Comparison of ENCODE assay signal across 18 cellular contexts in genomic region chr7:117505238-117505637, GRCh38. TPM values are rescaled to one million over a fixed set of nuclear protein-coding genes. Genes with fewer than 3 reads are reported as not detected.
"Had no signal": no experiment of that assay in that cellular context is flagged by ENCODE, and none has a peak within 500 bp of the region (broad histone marks: within the 10 kb centered on the region; RNA-seq: fewer than 3 reads in every experiment).

No MANE protein-coding gene starts in this region.

- H3K4me1 ChIP-seq: esophagus squamous epithelium, psoas muscle had no signal

- FAIRE-seq: endometrium had no signal

- DNase-seq: activated CD4-positive, alpha-beta T cell treated with anti-CD3 and anti-CD28 coated beads, Interleukin-2, amount 50 U/mL, for 1 hour; activated T-cell treated with anti-CD3 and anti-CD28 coated beads for 4 hours; amygdala; dorsolateral prefrontal cortex; esophagus squamous epithelium; foreskin fibroblast; glutamatergic neuron; psoas muscle; stimulated activated CD4-positive, alpha-beta T cell treated with anti-CD3 and anti-CD28 coated beads, Interleukin-12 subunit alpha, Interleukin-12 subunit beta, amount 100 ng/mL, for 4 hours; stimulated activated naive CD4-positive, alpha-beta T cell; substantia nigra; trophoblast cell had no signal

- ATAC-seq: psoas muscle, sciatic nerve had no signal

- H3K27ac ChIP-seq: dorsolateral prefrontal cortex, esophagus squamous epithelium, psoas muscle had no signal

- H3K9me3 ChIP-seq: esophagus squamous epithelium, psoas muscle had no signal

- H3K27me3 ChIP-seq: esophagus squamous epithelium had no signal

- H3K4me3 ChIP-seq: dorsolateral prefrontal cortex, esophagus squamous epithelium, psoas muscle had no signal

- H3K36me3 ChIP-seq: esophagus squamous epithelium had no signal

RNA-seq across cellular contexts. Expression of gene CFTR, which starts 25.4 kb away (rescaled TPM):
- total RNA-seq: activated CD8-positive, alpha-beta memory T cell treated with anti-CD3 and anti-CD28 coated beads for 36 hours; activated T-helper 2 cell treated with anti-CD3 and anti-CD28 coated beads, Interferon-gamma antibody, Interleukin-2, Interleukin-4, amounts not matched to agents 10 μg/mL and 5 μg/mL and 100 μg/mL, durations not matched to agents 14 hours and 24 hours and 36 hours; osteoblast; sciatic nerve had no signal
- polyA plus RNA-seq: neural cell had no signal
